1 cellular context compared by ENCODE assay signal in genomic region chr12:53159195-53159834, GRCh38.
TF ChIP-seq lines count a peak whose summit lies in the region.

No MANE protein-coding gene starts in this region.

TF ChIP-seq in SK-N-SH, 30 proteins besides CTCF, POLR2A, EP300 and RAD21 (continued from another document):
- TF ChIP-seq, protein P1, sequence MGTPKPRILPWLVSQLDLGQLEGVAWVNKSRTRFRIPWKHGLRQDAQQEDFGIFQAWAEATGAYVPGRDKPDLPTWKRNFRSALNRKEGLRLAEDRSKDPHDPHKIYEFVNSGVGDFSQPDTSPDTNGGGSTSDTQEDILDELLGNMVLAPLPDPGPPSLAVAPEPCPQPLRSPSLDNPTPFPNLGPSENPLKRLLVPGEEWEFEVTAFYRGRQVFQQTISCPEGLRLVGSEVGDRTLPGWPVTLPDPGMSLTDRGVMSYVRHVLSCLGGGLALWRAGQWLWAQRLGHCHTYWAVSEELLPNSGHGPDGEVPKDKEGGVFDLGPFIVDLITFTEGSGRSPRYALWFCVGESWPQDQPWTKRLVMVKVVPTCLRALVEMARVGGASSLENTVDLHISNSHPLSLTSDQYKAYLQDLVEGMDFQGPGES (IDR thresholded peaks at IDR 0.05; ENCODE audit: low read depth, low read length) = no peak
- peak; percentile 31; the same call in 1 of the 2 replicates for TF ChIP-seq TAF1 (IDR thresholded peaks at IDR 0.05; ENCODE audit: borderline replicate concordance, low read depth, low read length)
- TF ChIP-seq NFIC (IDR thresholded peaks at IDR 0.05; ENCODE audit: borderline replicate concordance) = no peak
- TF ChIP-seq SMC3 (IDR thresholded peaks at IDR 0.05; ENCODE audit: low read depth, low read length) = peak; percentile 82
- TF ChIP-seq PBX3 (IDR thresholded peaks at IDR 0.05) = no peak
- no peak for TF ChIP-seq USF1 (IDR thresholded peaks at IDR 0.05; ENCODE audit: borderline replicate concordance, low read depth)
- TF ChIP-seq, protein P2, sequence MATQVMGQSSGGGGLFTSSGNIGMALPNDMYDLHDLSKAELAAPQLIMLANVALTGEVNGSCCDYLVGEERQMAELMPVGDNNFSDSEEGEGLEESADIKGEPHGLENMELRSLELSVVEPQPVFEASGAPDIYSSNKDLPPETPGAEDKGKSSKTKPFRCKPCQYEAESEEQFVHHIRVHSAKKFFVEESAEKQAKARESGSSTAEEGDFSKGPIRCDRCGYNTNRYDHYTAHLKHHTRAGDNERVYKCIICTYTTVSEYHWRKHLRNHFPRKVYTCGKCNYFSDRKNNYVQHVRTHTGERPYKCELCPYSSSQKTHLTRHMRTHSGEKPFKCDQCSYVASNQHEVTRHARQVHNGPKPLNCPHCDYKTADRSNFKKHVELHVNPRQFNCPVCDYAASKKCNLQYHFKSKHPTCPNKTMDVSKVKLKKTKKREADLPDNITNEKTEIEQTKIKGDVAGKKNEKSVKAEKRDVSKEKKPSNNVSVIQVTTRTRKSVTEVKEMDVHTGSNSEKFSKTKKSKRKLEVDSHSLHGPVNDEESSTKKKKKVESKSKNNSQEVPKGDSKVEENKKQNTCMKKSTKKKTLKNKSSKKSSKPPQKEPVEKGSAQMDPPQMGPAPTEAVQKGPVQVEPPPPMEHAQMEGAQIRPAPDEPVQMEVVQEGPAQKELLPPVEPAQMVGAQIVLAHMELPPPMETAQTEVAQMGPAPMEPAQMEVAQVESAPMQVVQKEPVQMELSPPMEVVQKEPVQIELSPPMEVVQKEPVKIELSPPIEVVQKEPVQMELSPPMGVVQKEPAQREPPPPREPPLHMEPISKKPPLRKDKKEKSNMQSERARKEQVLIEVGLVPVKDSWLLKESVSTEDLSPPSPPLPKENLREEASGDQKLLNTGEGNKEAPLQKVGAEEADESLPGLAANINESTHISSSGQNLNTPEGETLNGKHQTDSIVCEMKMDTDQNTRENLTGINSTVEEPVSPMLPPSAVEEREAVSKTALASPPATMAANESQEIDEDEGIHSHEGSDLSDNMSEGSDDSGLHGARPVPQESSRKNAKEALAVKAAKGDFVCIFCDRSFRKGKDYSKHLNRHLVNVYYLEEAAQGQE (IDR thresholded peaks at IDR 0.05; ENCODE audit: low read depth, low read length) = no peak
- TF ChIP-seq, protein P3, sequence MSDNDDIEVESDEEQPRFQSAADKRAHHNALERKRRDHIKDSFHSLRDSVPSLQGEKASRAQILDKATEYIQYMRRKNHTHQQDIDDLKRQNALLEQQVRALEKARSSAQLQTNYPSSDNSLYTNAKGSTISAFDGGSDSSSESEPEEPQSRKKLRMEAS (IDR thresholded peaks at IDR 0.05; ENCODE audit: low read depth) = peak; percentile 43; the same call in 1 of the 2 replicates
- no peak for TF ChIP-seq JUND (IDR thresholded peaks at IDR 0.05)
- TF ChIP-seq RFX5 (IDR thresholded peaks at IDR 0.05; ENCODE audit: low read length) = no peak
- no peak for TF ChIP-seq TEAD4 (IDR thresholded peaks at IDR 0.05; ENCODE audit: borderline replicate concordance, insufficient read depth)
- peak; percentile 62; the same call in 1 of the 2 replicates for TF ChIP-seq SIN3A (IDR thresholded peaks at IDR 0.05; ENCODE audit: borderline replicate concordance, low read depth, low read length)
- TF ChIP-seq CHD2 (IDR thresholded peaks at IDR 0.05; ENCODE audit: low read length, partially characterized antibody) = no peak
- TF ChIP-seq TCF12 (IDR thresholded peaks at IDR 0.05) = no peak
- no peak for TF ChIP-seq FOXJ3 (CRISPR knock-in tag; IDR thresholded peaks at IDR 0.05)
- TF ChIP-seq GABPA (IDR thresholded peaks at IDR 0.05; ENCODE audit: low read depth) = no peak
- no peak for TF ChIP-seq FOXM1 (IDR thresholded peaks at IDR 0.05; ENCODE audit: low read depth)
- TF ChIP-seq RCOR1 (IDR thresholded peaks at IDR 0.05; ENCODE audit: low read length) = no peak
- peak; percentile 76; the same call in 1 of the 2 replicates for TF ChIP-seq MXI1 (IDR thresholded peaks at IDR 0.05; ENCODE audit: low read depth, low read length)
- no peak for TF ChIP-seq RXRA (IDR thresholded peaks at IDR 0.05; ENCODE audit: borderline replicate concordance, low read depth)
- TF ChIP-seq ELF1 (IDR thresholded peaks at IDR 0.05) = no peak
- no peak for TF ChIP-seq MEF2A (IDR thresholded peaks at IDR 0.05; ENCODE audit: borderline replicate concordance, low read depth)
- TF ChIP-seq YY1 (IDR thresholded peaks at IDR 0.05; ENCODE audit: low read depth) = no peak
- TF ChIP-seq POLR2AphosphoS5 (IDR thresholded peaks at IDR 0.05; ENCODE audit: low read depth, low read length) = no peak
